ENCODE assay signal across 9 cellular contexts in genomic region chr2:107195631-107196030, GRCh38.
"Had no signal": no experiment of that assay in that cellular context is flagged by ENCODE, and none has a peak within 500 bp of the region (broad histone marks: within the 10 kb centered on the region; RNA-seq: fewer than 3 reads in every experiment).

No MANE protein-coding gene starts in this region.

- ATAC-seq: HCT116, K562 had no signal

- H3K4me3 ChIP-seq: GM23248, HAP-1, K562 had no signal

- H3K36me3 ChIP-seq: HAP-1 had no signal

- FAIRE-seq: HTR-8/SVneo, K562 had no signal

- H3K27ac ChIP-seq: GM23248 had no signal

- DNase-seq: GM23248, GOT3, H7, HFFc6, IMR-90 had no signal

- H3K9ac ChIP-seq: GM23248 had no signal

- H3K4me1 ChIP-seq: HAP-1 had no signal

- H2AFZ ChIP-seq: GM23248 had no signal
